ENCODE assay signal across 7 cellular contexts in genomic region chr2:30697242-30698103, GRCh38.
DNase-seq lines count a peak whose midpoint lies in the region; ATAC-seq and TF ChIP-seq lines count a peak whose summit lies in the region.
"Not testable (repeated sequence)": the region's sequence is repeated elsewhere in the genome, so short reads cannot be mapped to it uniquely, and the experiment has no call there.

No MANE protein-coding gene starts in this region.

- H3K79me1 ChIP-seq in H9 (ENCODE audit: insufficient read depth, low read depth, low read length, poor library complexity, severe bottlenecking), result not testable (repeated sequence)

- H3T11ph ChIP-seq in H9 (ENCODE audit: low read length), result not testable (repeated sequence)

- not testable (repeated sequence) for H3K4me3 Mint-ChIP-seq in H9; activated CD8-positive, alpha-beta T cell treated with anti-CD3 and anti-CD28 coated beads, Interleukin-2, amount 10 ng/mL, durations not matched to agents 7 days and 5 days

- not testable (repeated sequence) for H3K4ac ChIP-seq in H9 (ENCODE audit: low read depth, low read length)

- CTCF ChIA-PET in OCI-LY7 (lab: Charles Lee; ENCODE audit: unreplicated experiment), result not testable (repeated sequence)
- CTCF ChIA-PET in activated CD8-positive, alpha-beta T cell treated with anti-CD3 and anti-CD28 coated beads, Interleukin-2, amount 10 ng/mL, durations not matched to agents 7 days and 5 days (lab: Charles Lee), result interaction anchor here (0.8 to 5.9 kb wide), 5 partner anchors 13 to 533 kb away, joined by 3 to 45 read pairs (median 9); no protein-coding TSS in a partner anchor

- peak overlapping the region; percentile 52 for H3K4me3 ChIP-seq in OCI-LY7 (ENCODE audit: low read depth, low read length, poor library complexity, severe bottlenecking)
- H3K4me3 ChIP-seq in coronary artery, right atrium auricular region: not testable (repeated sequence)

- H3K9ac ChIP-seq in H9 (ENCODE audit: extremely low read depth, insufficient read length, low read length), result not testable (repeated sequence)

- H3K23ac ChIP-seq in H9 (ENCODE audit: insufficient read length, low read depth, low read length), result not testable (repeated sequence)

- peaks cover 2 to 20% of the 10 kb centered on the region in 2 experiments; a peak in 2 of 4 replicates for H3K4me1 Mint-ChIP-seq in H9
- H3K4me1 Mint-ChIP-seq in activated CD8-positive, alpha-beta T cell treated with anti-CD3 and anti-CD28 coated beads, Interleukin-2, amount 10 ng/mL, durations not matched to agents 7 days and 5 days (ENCODE audit: low read depth), result not testable (repeated sequence)

- POLR2A ChIA-PET in OCI-LY7 (lab: Charles Lee), result interaction anchor here (0.7 to 1.5 kb wide), 3 partner anchors 11 to 580 kb away, joined by 3 to 5 read pairs (median 4); no protein-coding TSS in a partner anchor
- POLR2A ChIA-PET in activated CD8-positive, alpha-beta T cell treated with anti-CD3 and anti-CD28 coated beads, Interleukin-2, amount 10 ng/mL, durations not matched to agents 7 days and 5 days (lab: Charles Lee), result not testable (repeated sequence)

- not testable (repeated sequence) for H3K27me3 ChIP-seq in H9 (ENCODE audit: insufficient read depth, low read length); right atrium auricular region

- not testable (repeated sequence) for H3K23me2 ChIP-seq in H9 (ENCODE audit: insufficient read length, low read depth, low read length, poor library complexity, severe bottlenecking)

- ATAC-seq in activated CD8-positive, alpha-beta T cell treated with anti-CD3 and anti-CD28 coated beads, Interleukin-2, amount 10 ng/mL, durations not matched to agents 7 days and 5 days, result not testable (repeated sequence)

- not testable (repeated sequence) for H2BK15ac ChIP-seq in H9 (ENCODE audit: low read depth, low read length)

- H3K4me1 ChIP-seq in H9 (ENCODE audit: insufficient read depth, low read length); OCI-LY7 (ENCODE audit: insufficient read depth, low read length, poor library complexity, severe bottlenecking): not testable (repeated sequence)
- peaks cover 0 to 16% of the 10 kb centered on the region in 2 donors for H3K4me1 ChIP-seq in right atrium auricular region

- H3K4me2 ChIP-seq in H9 (ENCODE audit: insufficient read depth, insufficient read length, low read length), result not testable (repeated sequence)
- H3K4me2 ChIP-seq in OCI-LY7 (ENCODE audit: low read length), result peak overlapping the region; percentile 61

- not testable (repeated sequence) for H3K9me2 ChIP-seq in OCI-LY7 (ENCODE audit: insufficient read depth, low read length)

- not testable (repeated sequence) for H3K18ac ChIP-seq in H9 (ENCODE audit: insufficient read length, low read depth, low read length)

- not testable (repeated sequence) for H3K27ac Mint-ChIP-seq in H9; activated CD8-positive, alpha-beta T cell treated with anti-CD3 and anti-CD28 coated beads, Interleukin-2, amount 10 ng/mL, durations not matched to agents 7 days and 5 days

- H3K36me3 Mint-ChIP-seq in H9 (ENCODE audit: insufficient read depth in 1 of 3, low read depth in 3 of 3), result peaks cover 12 to 44% (median 27%) of the 10 kb centered on the region in 3 experiments
- H3K36me3 Mint-ChIP-seq in activated CD8-positive, alpha-beta T cell treated with anti-CD3 and anti-CD28 coated beads, Interleukin-2, amount 10 ng/mL, durations not matched to agents 7 days and 5 days (ENCODE audit: low read depth), result not testable (repeated sequence)

- no CpG with 5 or more reads among the region's 18 CpGs for WGBS in H9 (ENCODE audit: extremely low coverage, insufficient read length, low lambda C conversion rate)

- H4K5ac ChIP-seq in H9 (ENCODE audit: insufficient read length, low read depth, low read length), result not testable (repeated sequence)

- not testable (repeated sequence) for H3K14ac ChIP-seq in H9 (ENCODE audit: insufficient read depth, low read length)

- not testable (repeated sequence) for H2BK120ac ChIP-seq in H9 (ENCODE audit: low read depth, low read length, poor library complexity, severe bottlenecking)

- not testable (repeated sequence) for H2AK5ac ChIP-seq in H9 (ENCODE audit: insufficient read length, low read length)

- not testable (repeated sequence) for H3K56ac ChIP-seq in H9 (ENCODE audit: insufficient read length, low read depth, low read length)

- H3K9me3 Mint-ChIP-seq in H9, result peaks cover 45 to 47% of the 10 kb centered on the region in 2 experiments
- H3K9me3 Mint-ChIP-seq in activated CD8-positive, alpha-beta T cell treated with anti-CD3 and anti-CD28 coated beads, Interleukin-2, amount 10 ng/mL, durations not matched to agents 7 days and 5 days (ENCODE audit: insufficient read depth), result peaks cover 11% of the 10 kb centered on the region

- H3K27ac ChIP-seq in H9 (ENCODE audit: insufficient read length, low read depth, low read length); coronary artery; right atrium auricular region: not testable (repeated sequence)
- H3K27ac ChIP-seq in OCI-LY7 (ENCODE audit: low read depth, low read length, poor library complexity, severe bottlenecking), result peak overlapping the region; percentile 69

- not testable (repeated sequence) for H2BK5ac ChIP-seq in H9 (ENCODE audit: insufficient read length, low read length)

- H2AFZ ChIP-seq in H9 (ENCODE audit: low read length), result not testable (repeated sequence)
- peak overlapping the region; percentile 71; the same call in 1 of the 2 replicates for H2AFZ ChIP-seq in OCI-LY7 (ENCODE audit: low read length)

- H3K36me3 ChIP-seq in OCI-LY7 (ENCODE audit: insufficient read depth, low read length); right atrium auricular region: not testable (repeated sequence)

- BruUV-seq in OCI-LY7 (replicated peaks; lab: Mats Ljungman, UMichigan), result not testable (repeated sequence)

- H2BK20ac ChIP-seq in H9 (ENCODE audit: low read depth, low read length, poor library complexity, severe bottlenecking), result not testable (repeated sequence)

- H3K79me2 ChIP-seq in H9 (ENCODE audit: insufficient read depth, low read length); OCI-LY7 (ENCODE audit: insufficient read depth, low read depth, low read length): not testable (repeated sequence)

- not testable (repeated sequence) for H4K91ac ChIP-seq in H9 (ENCODE audit: insufficient read length, low read depth, low read length)

- H4K20me1 ChIP-seq in H9 (ENCODE audit: control insufficient read depth, insufficient read depth, insufficient read length); OCI-LY7 (ENCODE audit: insufficient read depth, low read length): not testable (repeated sequence)

- TF ChIP-seq CTCF in H9 (conservative IDR thresholded peaks at IDR 0.05) (peak; percentile 61), OCI-LY7 (conservative IDR thresholded peaks at IDR 0.05; ENCODE audit: low read length) (peak; percentile 60)
- TF ChIP-seq CTCF in coronary artery (IDR thresholded peaks at IDR 0.05); right atrium auricular region (IDR thresholded peaks at IDR 0.05): not testable (repeated sequence)

- H3K27me3 Mint-ChIP-seq in H9 (ENCODE audit: low read depth); activated CD8-positive, alpha-beta T cell treated with anti-CD3 and anti-CD28 coated beads, Interleukin-2, amount 10 ng/mL, durations not matched to agents 7 days and 5 days (ENCODE audit: low read depth): not testable (repeated sequence)

- intact Hi-C loops in OCI-LY7 (cut with micrococcal nuclease; ENCODE audit: unreplicated experiment), result loop anchor here (1.0 to 5.0 kb wide), 2 partner anchors 10 to 360 kb away; no protein-coding TSS in a partner anchor
- intact Hi-C loops in posterior vena cava (cut with DNase I), result loop anchor here in 1 of 2 donors (10.0 kb wide), 1 partner anchor 203 kb away; no protein-coding TSS in a partner anchor

- H4K8ac ChIP-seq in H9 (replicated peaks; ENCODE audit: insufficient read length, low read depth, low read length), result not testable (repeated sequence)

- H3K9me3 ChIP-seq in H9 (ENCODE audit: control insufficient read depth, low read depth, low read length), result not testable (repeated sequence)
- H3K9me3 ChIP-seq in OCI-LY7 (ENCODE audit: low read length) (peaks cover 24% of the 10 kb centered on the region), right atrium auricular region (peaks cover 4 to 12% of the 10 kb centered on the region in 2 donors)

- not testable (repeated sequence) for H2BK12ac ChIP-seq in H9 (ENCODE audit: insufficient read length, low read depth, low read length)

- DNase-seq in DMS114 treated with DMSO at 0.1 percent for 48 hours (lab: John Stamatoyannopoulos, UW; ENCODE audit: unreplicated experiment) (peak; percentile 18), H9 (peak; percentile 54), OCI-LY7 (ENCODE audit: low spot score) (peak; percentile 75), coronary artery (ENCODE audit: low spot score) (peak; percentile 33), right atrium auricular region (ENCODE audit: low spot score) (peak; percentile 40), posterior vena cava (ENCODE audit: low spot score) (peak; percentile 65)
- DNase-seq in activated CD8-positive, alpha-beta T cell treated with anti-CD3 and anti-CD28 coated beads, Interleukin-2, amount 10 ng/mL, durations not matched to agents 7 days and 5 days, result peak; percentile 20

Comparison
In these comparisons a context has a peak if more than half of its experiments do, and no peak if none do; other contexts are left out.
1. DNase-seq: peak in every context shown above with its lines; median percentile 75 in OCI-LY7; 65 in posterior vena cava; 54 in H9; 40 in right atrium auricular region; 33 in coronary artery; 20 in activated CD8-positive, alpha-beta T cell treated with anti-CD3 and anti-CD28 coated beads, Interleukin-2, amount 10 ng/mL, durations not matched to agents 7 days and 5 days; 18 in DMS114 treated with DMSO at 0.1 percent for 48 hours.